In genomic region chr20:50129662-50130345, GRCh38 we compare ENCODE assay signal across 12 cellular contexts. TPM values are rescaled to one million over a fixed set of nuclear protein-coding genes. Genes with fewer than 3 reads are reported as not detected.
DNase-seq lines count a peak whose midpoint lies in the region; ATAC-seq and TF ChIP-seq lines count a peak whose summit lies in the region.
"Had no signal": no experiment of that assay in that cellular context is flagged by ENCODE, and none has a peak within 500 bp of the region (broad histone marks: within the 10 kb centered on the region; RNA-seq: fewer than 3 reads in every experiment).

No MANE protein-coding gene starts in this region.

- no peak for TF ChIP-seq CTCF in chondrocyte (IDR thresholded peaks at IDR 0.05)

- peak overlapping the region; percentile 8 for H3K27ac Mint-ChIP-seq in chondrocyte (ENCODE audit: unreplicated experiment)
- H3K27ac Mint-ChIP-seq in stimulated activated effector memory CD8-positive, alpha-beta T cell treated with anti-CD3 and anti-CD28 coated beads, Interleukin-12 subunit alpha, Interleukin-12 subunit beta, amount 100 ng/mL, for 72 hours, result peak overlapping the region; percentile 50
- H3K27ac Mint-ChIP-seq: memory B cell; stimulated activated naive CD8-positive, alpha-beta T cell treated with anti-CD3 and anti-CD28 coated beads, Interleukin-15, Interleukin-2, amounts not matched to agents 100 ng/mL and 50 ng/mL, for 24 hours had no signal

- peak; percentile 29 for DNase-seq in GM03348 (ENCODE audit: low spot score)
- peak; percentile 37 for DNase-seq in NAMALWA (ENCODE audit: low spot score)
- DNase-seq in chondrocyte (ENCODE audit: low spot score), result no peak
- DNase-seq in stimulated activated effector memory CD8-positive, alpha-beta T cell treated with anti-CD3 and anti-CD28 coated beads, Interleukin-12 subunit alpha, Interleukin-12 subunit beta, amount 100 ng/mL, for 72 hours (ENCODE audit: low spot score in 2 of 2), result no peak
- no peak for DNase-seq in COLO668 (lab: John Stamatoyannopoulos, UW; ENCODE audit: unreplicated experiment)
- DNase-seq in activated gamma-delta T cell treated with Interleukin-2 at 50 U/mL for 16 hours, result no peak
- DNase-seq: DMS79; effector memory CD8-positive, alpha-beta T cell; NCI-H2171 had no signal

- H3K9me3 Mint-ChIP-seq in chondrocyte (ENCODE audit: low read depth), result no peaks in the 10 kb centered on the region
- H3K9me3 Mint-ChIP-seq in stimulated activated effector memory CD8-positive, alpha-beta T cell treated with anti-CD3 and anti-CD28 coated beads, Interleukin-12 subunit alpha, Interleukin-12 subunit beta, amount 100 ng/mL, for 72 hours, result no peaks in the 10 kb centered on the region
- H3K9me3 Mint-ChIP-seq: effector memory CD8-positive, alpha-beta T cell; memory B cell; stimulated activated naive CD8-positive, alpha-beta T cell treated with anti-CD3 and anti-CD28 coated beads, Interleukin-15, Interleukin-2, amounts not matched to agents 100 ng/mL and 50 ng/mL, for 24 hours had no signal

- H3K36me3 Mint-ChIP-seq in chondrocyte (ENCODE audit: low read depth), result peaks cover 31% of the 10 kb centered on the region
- H3K36me3 Mint-ChIP-seq in stimulated activated effector memory CD8-positive, alpha-beta T cell treated with anti-CD3 and anti-CD28 coated beads, Interleukin-12 subunit alpha, Interleukin-12 subunit beta, amount 100 ng/mL, for 72 hours, result peaks cover 85% of the 10 kb centered on the region

- H3K4me1 Mint-ChIP-seq in chondrocyte (ENCODE audit: low read depth), result peaks cover 23% of the 10 kb centered on the region
- peaks cover 11% of the 10 kb centered on the region for H3K4me1 Mint-ChIP-seq in stimulated activated effector memory CD8-positive, alpha-beta T cell treated with anti-CD3 and anti-CD28 coated beads, Interleukin-12 subunit alpha, Interleukin-12 subunit beta, amount 100 ng/mL, for 72 hours

- ATAC-seq in stimulated activated effector memory CD8-positive, alpha-beta T cell treated with anti-CD3 and anti-CD28 coated beads, Interleukin-12 subunit alpha, Interleukin-12 subunit beta, amount 100 ng/mL, for 72 hours, result no peak
- ATAC-seq in GM18498 (IDR thresholded peaks at IDR 0.05; ENCODE audit: unreplicated experiment), result no peak
- ATAC-seq: effector memory CD8-positive, alpha-beta T cell had no signal

- no peak overlapping the region for H3K4me3 Mint-ChIP-seq in chondrocyte (ENCODE audit: unreplicated experiment)
- no peak overlapping the region for H3K4me3 Mint-ChIP-seq in stimulated activated effector memory CD8-positive, alpha-beta T cell treated with anti-CD3 and anti-CD28 coated beads, Interleukin-12 subunit alpha, Interleukin-12 subunit beta, amount 100 ng/mL, for 72 hours
- H3K4me3 Mint-ChIP-seq: effector memory CD8-positive, alpha-beta T cell; memory B cell; stimulated activated naive CD8-positive, alpha-beta T cell treated with anti-CD3 and anti-CD28 coated beads, Interleukin-15, Interleukin-2, amounts not matched to agents 100 ng/mL and 50 ng/mL, for 24 hours had no signal

- no peaks in the 10 kb centered on the region for H3K27me3 Mint-ChIP-seq in chondrocyte (ENCODE audit: low read depth)
- H3K27me3 Mint-ChIP-seq: effector memory CD8-positive, alpha-beta T cell; memory B cell; stimulated activated naive CD8-positive, alpha-beta T cell treated with anti-CD3 and anti-CD28 coated beads, Interleukin-15, Interleukin-2, amounts not matched to agents 100 ng/mL and 50 ng/mL, for 24 hours had no signal

RNA-seq across cellular contexts. Expression of gene UBE2V1, which starts 16.9 kb away (rescaled TPM):
- total RNA-seq in chondrocyte, result 79.8 to 100 TPM (median 82.0 TPM) in 3 replicates

RNA-seq across cellular contexts. Expression of gene PEDS1, which starts 23.7 kb away (rescaled TPM):
- 36.8 to 42.3 TPM (median 41.4 TPM) in 3 replicates for total RNA-seq in chondrocyte

Comparison
In these comparisons a context has a peak if more than half of its experiments do, and no peak if none do; other contexts are left out.
1. DNase-seq: peak in GM03348 (single experiment) and NAMALWA (single experiment); none in chondrocyte (single experiment), stimulated activated effector memory CD8-positive, alpha-beta T cell treated with anti-CD3 and anti-CD28 coated beads, Interleukin-12 subunit alpha, Interleukin-12 subunit beta, amount 100 ng/mL, for 72 hours (0 of 2), COLO668 (single experiment) and activated gamma-delta T cell treated with Interleukin-2 at 50 U/mL for 16 hours (single experiment).